In the genomic region with DNA sequence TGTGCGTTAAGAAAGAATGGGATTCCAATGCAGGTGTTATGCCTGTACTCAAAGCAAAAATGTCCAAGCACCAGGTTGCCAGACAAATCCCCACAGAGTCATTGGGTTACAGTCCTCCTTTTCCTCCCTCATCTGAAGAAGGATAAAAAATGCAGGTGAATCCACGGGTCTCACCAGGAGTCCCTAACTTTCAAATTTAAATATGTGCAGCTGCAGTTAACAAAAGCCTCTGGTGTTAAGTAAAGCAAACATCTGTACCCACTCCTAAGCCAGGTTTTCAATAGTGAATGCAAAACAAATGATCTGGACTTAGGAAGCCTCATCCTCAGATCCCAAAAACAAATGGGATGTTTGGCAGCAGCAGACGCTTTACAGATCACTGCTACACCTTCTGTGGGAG, we compare ENCODE assay signal across 1 cellular context.
TF ChIP-seq lines count a peak whose summit lies in the region.

No MANE protein-coding gene starts in this region.

TF ChIP-seq in WTC11, 78 proteins besides CTCF, POLR2A, EP300 and RAD21 (continued from another document):
- TF ChIP-seq, protein P1, sequence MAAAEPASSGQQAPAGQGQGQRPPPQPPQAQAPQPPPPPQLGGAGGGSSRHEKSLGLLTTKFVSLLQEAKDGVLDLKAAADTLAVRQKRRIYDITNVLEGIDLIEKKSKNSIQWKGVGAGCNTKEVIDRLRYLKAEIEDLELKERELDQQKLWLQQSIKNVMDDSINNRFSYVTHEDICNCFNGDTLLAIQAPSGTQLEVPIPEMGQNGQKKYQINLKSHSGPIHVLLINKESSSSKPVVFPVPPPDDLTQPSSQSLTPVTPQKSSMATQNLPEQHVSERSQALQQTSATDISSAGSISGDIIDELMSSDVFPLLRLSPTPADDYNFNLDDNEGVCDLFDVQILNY (CRISPR knock-in tag; IDR thresholded peaks at IDR 0.05) = no peak
- TF ChIP-seq ZNF423 (CRISPR knock-in tag; IDR thresholded peaks at IDR 0.05) = no peak
- no peak for TF ChIP-seq ZNF121 (CRISPR knock-in tag; IDR thresholded peaks at IDR 0.05)
